Comparison of ENCODE assay signal across 19 cellular contexts in the genomic region with DNA sequence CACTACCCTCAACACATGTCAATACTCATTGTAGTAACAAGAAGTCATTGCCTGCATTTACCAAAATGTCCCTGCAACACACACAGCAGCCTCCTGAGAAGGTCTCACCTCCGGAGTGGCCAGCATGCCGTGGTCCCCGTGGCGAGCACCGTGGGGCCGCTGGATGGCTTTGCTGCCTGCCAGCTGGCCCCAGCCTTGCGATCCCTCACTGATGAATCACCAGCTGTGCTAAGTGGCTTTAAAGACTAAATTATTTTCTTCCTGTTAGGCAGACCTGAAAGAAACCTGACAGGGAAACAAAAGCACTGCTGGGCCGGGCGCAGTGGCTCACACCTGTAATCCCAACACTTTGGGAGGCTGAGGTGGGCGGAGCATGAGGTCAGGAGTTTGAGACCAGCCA.
A peak's percentile ranks its signal among the peaks of the same experiment; 100 is the strongest.
DNase-seq lines count a peak whose midpoint lies in the region; ATAC-seq, FAIRE-seq and TF ChIP-seq lines count a peak whose summit lies in the region.
"Had no signal": no experiment of that assay in that cellular context is flagged by ENCODE, and none has a peak within 500 bp of the region (broad histone marks: within the 10 kb centered on the region; RNA-seq: fewer than 3 reads in every experiment).

No MANE protein-coding gene starts in this region.

- no peak overlapping the region for H3K23ac ChIP-seq in mesendoderm (ENCODE audit: low read length)

- no peak overlapping the region for H3K18ac ChIP-seq in mesendoderm (ENCODE audit: low read length)

- no peak overlapping the region for H3K4me2 ChIP-seq in mesendoderm (ENCODE audit: low read length)

- no peak overlapping the region for H3K56ac ChIP-seq in mesendoderm (ENCODE audit: low read length)

- WGBS in mesendoderm (ENCODE audit: extremely low coverage, insufficient coverage, low lambda C conversion rate) = no CpG with 5 or more reads among the region's 10 CpGs

- peak overlapping the region; percentile 39 for H2AK5ac ChIP-seq in mesendoderm (ENCODE audit: low read length)

- H3K36me3 ChIP-seq in mesendoderm (ENCODE audit: control insufficient read depth, insufficient read depth, low read length) = no peaks in the 10 kb centered on the region
- H3K36me3 ChIP-seq: brain microvascular endothelial cell, prostate gland, WERI-Rb-1 had no signal

- TF ChIP-seq CTCF in D721Med (IDR thresholded peaks at IDR 0.05; ENCODE audit: insufficient read depth, missing control alignments) = no peak

- no peak overlapping the region for H3K27ac ChIP-seq in mesendoderm (ENCODE audit: low read depth, low read length)
- H3K27ac ChIP-seq: brain microvascular endothelial cell, prostate gland, WERI-Rb-1 had no signal

- ATAC-seq in GM21528 (IDR thresholded peaks at IDR 0.05; ENCODE audit: low FRiP score, unreplicated experiment) = no peak
- ATAC-seq in HG02852 (IDR thresholded peaks at IDR 0.05; ENCODE audit: unreplicated experiment) = no peak

- H3K4me1 ChIP-seq in mesendoderm (ENCODE audit: control insufficient read depth, low read depth, low read length) = peaks cover 6% of the 10 kb centered on the region
- H3K4me1 ChIP-seq: prostate gland had no signal

- H3K27me3 ChIP-seq in mesendoderm (ENCODE audit: insufficient read depth, low read length, poor library complexity) = no peaks in the 10 kb centered on the region
- H3K27me3 ChIP-seq: brain microvascular endothelial cell had no signal

- no peaks in the 10 kb centered on the region for H3K79me1 ChIP-seq in mesendoderm (ENCODE audit: low read length)

- no peak overlapping the region for H4K5ac ChIP-seq in mesendoderm (ENCODE audit: low read length)

- H3K4ac ChIP-seq in mesendoderm (ENCODE audit: low read depth, low read length) = no peak overlapping the region

- no peak overlapping the region for H4K8ac ChIP-seq in mesendoderm (ENCODE audit: low read depth, low read length)

- no peaks in the 10 kb centered on the region for H3K79me2 ChIP-seq in mesendoderm (ENCODE audit: control insufficient read depth, insufficient read depth, low read length)

- no peak for FAIRE-seq in D721Med (lab: Jason Lieb, UNC)
- FAIRE-seq: frontal cortex, islet of Langerhans had no signal

- no peak overlapping the region for H2BK15ac ChIP-seq in mesendoderm (replicated peaks; ENCODE audit: low read depth)

- no peak overlapping the region for H2BK120ac ChIP-seq in mesendoderm (ENCODE audit: low read depth, low read length)

- no peak overlapping the region for H3K9ac ChIP-seq in mesendoderm (ENCODE audit: low read length)

- no peak overlapping the region for H2BK5ac ChIP-seq in mesendoderm (ENCODE audit: low read length)

- no peak overlapping the region for H3K4me3 ChIP-seq in mesendoderm (ENCODE audit: low read length)
- H3K4me3 ChIP-seq: prostate gland had no signal

- DNase-seq in COR-L47 (lab: John Stamatoyannopoulos, UW) (peak; percentile 67), M059J (ENCODE audit: low read depth) (peak; percentile 63), astrocyte of the hippocampus (ENCODE audit: low read depth, low spot score) (peak; percentile 80), mesendoderm (peak; percentile 45), D721Med (ENCODE audit: insufficient read length, low spot score) (no peak), cortex of kidney (lab: John Stamatoyannopoulos, UW) (no peak)
- DNase-seq: brain microvascular endothelial cell; DMS 273 treated with DMSO at 0.1 percent for 48 hours; effector CD8-positive, alpha-beta T cell; MV-4-11; OCI-M1; substantia nigra; SW 1271; WERI-Rb-1 had no signal

Comparison
In these comparisons a context has a peak if more than half of its experiments do, and no peak if none do; other contexts are left out.
1. DNase-seq: peak in COR-L47 (single experiment), M059J (single experiment), astrocyte of the hippocampus (single experiment) and mesendoderm (single experiment); none in D721Med (single experiment) and cortex of kidney (single experiment).